17 cellular contexts compared by ENCODE assay signal in genomic region chr6:6734463-6735455, GRCh38.
DNase-seq lines count a peak whose midpoint lies in the region; ATAC-seq and TF ChIP-seq lines count a peak whose summit lies in the region.
"Had no signal": no experiment of that assay in that cellular context is flagged by ENCODE, and none has a peak within 500 bp of the region (broad histone marks: within the 10 kb centered on the region; RNA-seq: fewer than 3 reads in every experiment).

No MANE protein-coding gene starts in this region.

- peaks cover 16% of the 10 kb centered on the region for H3K4me1 Mint-ChIP-seq in type B pancreatic cell (ENCODE audit: unreplicated experiment)
- H3K4me1 Mint-ChIP-seq: stimulated activated memory B cell treated with anti-CD40 and anti-IgM and Interleukin-4, amounts not matched to agents 10 μg/mL and 1 μg/mL and 100 μg/mL, for 72 hours had no signal

- no peak overlapping the region for H3K4me3 Mint-ChIP-seq in type B pancreatic cell
- H3K4me3 Mint-ChIP-seq: CD14-positive monocyte; stimulated activated memory B cell treated with anti-CD40 and anti-IgM and Interleukin-4, amounts not matched to agents 10 μg/mL and 1 μg/mL and 100 μg/mL, for 72 hours had no signal

- H3K36me3 Mint-ChIP-seq in type B pancreatic cell = no peaks in the 10 kb centered on the region
- H3K36me3 Mint-ChIP-seq: stimulated activated memory B cell treated with anti-CD40 and anti-IgM and Interleukin-4, amounts not matched to agents 10 μg/mL and 1 μg/mL and 100 μg/mL, for 72 hours had no signal

- peak; percentile 67 to 70 for DNase-seq in NCI-H524 (lab: John Stamatoyannopoulos, UW)
- DNase-seq in NCI-H524 treated with DMSO at 0.1 percent for 48 hours (lab: John Stamatoyannopoulos, UW) = no peak
- peak; percentile 20 for DNase-seq in epithelial cell of esophagus (ENCODE audit: low read depth)
- peak in 1 of 3 donors; percentile 45 for DNase-seq in mucosa of descending colon
- no peak for DNase-seq in type B pancreatic cell (ENCODE audit: extremely low spot score, unreplicated experiment)
- DNase-seq in activated CD4-positive, alpha-beta T cell treated with anti-CD3 and anti-CD28 coated beads for 48 hours = no peak
- DNase-seq in stimulated activated naive CD4-positive, alpha-beta T cell (lab: John Stamatoyannopoulos, UW) = no peak
- DNase-seq: DMS79 treated with DMSO at 0.1 percent for 48 hours; Karpas-422; NCI-H1417 treated with DMSO at 0.1 percent for 48 hours; NCI-H446; stimulated activated CD4-positive, alpha-beta T cell treated with anti-CD3 and anti-CD28 coated beads, Interleukin-12 subunit alpha, Interleukin-12 subunit beta, amount 100 ng/mL, for 4 hours; T1000 had no signal

- TF ChIP-seq CTCF in epithelial cell of esophagus (IDR thresholded peaks at IDR 0.05; ENCODE audit: insufficient read depth, low read depth, low read length, missing control alignments) = no peak
- no peak for TF ChIP-seq CTCF in mucosa of descending colon (IDR thresholded peaks at IDR 0.05)
- TF ChIP-seq CTCF in type B pancreatic cell (conservative IDR thresholded peaks at IDR 0.05) = no peak

- H3K4me3 ChIP-seq in epithelial cell of esophagus (ENCODE audit: low read length) (no peak overlapping the region), mucosa of descending colon (no peak overlapping the region)
- H3K4me3 ChIP-seq: SJSA1 had no signal

- no peaks in the 10 kb centered on the region for H3K36me3 ChIP-seq in mucosa of descending colon (ENCODE audit: low read depth)
- H3K36me3 ChIP-seq: SJSA1 had no signal

- ATAC-seq in mucosa of descending colon (peak; percentile 77), HG03439 (IDR thresholded peaks at IDR 0.05; ENCODE audit: unreplicated experiment) (no peak)
- ATAC-seq: stimulated activated memory B cell treated with anti-CD40 and anti-IgM and Interleukin-4, amounts not matched to agents 10 μg/mL and 1 μg/mL and 100 μg/mL, for 72 hours had no signal

- H3K27ac Mint-ChIP-seq in type B pancreatic cell = peak overlapping the region; percentile 44
- H3K27ac Mint-ChIP-seq: stimulated activated memory B cell treated with anti-CD40 and anti-IgM and Interleukin-4, amounts not matched to agents 10 μg/mL and 1 μg/mL and 100 μg/mL, for 72 hours had no signal

- H3K27me3 Mint-ChIP-seq in type B pancreatic cell = peaks cover 13% of the 10 kb centered on the region

- H3K4me1 ChIP-seq in mucosa of descending colon (ENCODE audit: low read depth) = no peaks in the 10 kb centered on the region
- H3K4me1 ChIP-seq: SJSA1 had no signal

- H3K9me3 Mint-ChIP-seq in type B pancreatic cell = peaks cover 7% of the 10 kb centered on the region
- H3K9me3 Mint-ChIP-seq: stimulated activated memory B cell treated with anti-CD40 and anti-IgM and Interleukin-4, amounts not matched to agents 10 μg/mL and 1 μg/mL and 100 μg/mL, for 72 hours had no signal

- H3K9me3 ChIP-seq in mucosa of descending colon = no peaks in the 10 kb centered on the region
- H3K9me3 ChIP-seq: SJSA1 had no signal

- intact Hi-C loops in mucosa of descending colon (cut with DNase I, micrococcal nuclease) = no loop called here

Comparison
In these comparisons a context has a peak if more than half of its experiments do, and no peak if none do; other contexts are left out.
1. DNase-seq: peak in NCI-H524 (2 of 2) and epithelial cell of esophagus (single experiment); none in NCI-H524 treated with DMSO at 0.1 percent for 48 hours (single experiment), type B pancreatic cell (single experiment), activated CD4-positive, alpha-beta T cell treated with anti-CD3 and anti-CD28 coated beads for 48 hours (single experiment) and stimulated activated naive CD4-positive, alpha-beta T cell (0 of 6).